In genomic region chr5:158883502-158883901, GRCh38 we compare ENCODE assay signal across 21 cellular contexts.
"Had no signal": no experiment of that assay in that cellular context is flagged by ENCODE, and none has a peak within 500 bp of the region (broad histone marks: within the 10 kb centered on the region; RNA-seq: fewer than 3 reads in every experiment).

No MANE protein-coding gene starts in this region.

- H3K27me3 ChIP-seq: heart left ventricle, right lobe of liver, thyroid gland had no signal

- H3K9me3 ChIP-seq: heart left ventricle, mucosa of descending colon, right lobe of liver, thyroid gland had no signal

- H3K4me1 Mint-ChIP-seq: activated CD4-positive, alpha-beta T cell treated with anti-CD3 and anti-CD28 coated beads, Interleukin-2, amount 10 ng/mL, durations not matched to agents 7 days and 5 days had no signal

- H3K27me3 Mint-ChIP-seq: activated CD4-positive, alpha-beta T cell treated with anti-CD3 and anti-CD28 coated beads, Interleukin-2, amount 10 ng/mL, durations not matched to agents 7 days and 5 days; activated CD8-positive, alpha-beta T cell treated with anti-CD3 and anti-CD28 coated beads for 36 hours; activated naive CD4-positive, alpha-beta T cell treated with anti-CD3 and anti-CD28 coated beads, Interleukin-2, amount 10 ng/mL, durations not matched to agents 7 days and 5 days had no signal

- H3K36me3 ChIP-seq: heart left ventricle, right lobe of liver, thyroid gland had no signal

- H3K9ac ChIP-seq: parathyroid adenoma had no signal

- DNase-seq: activated CD4-positive, alpha-beta T cell treated with anti-CD3 and anti-CD28 coated beads, Interleukin-2, amount 10 ng/mL, durations not matched to agents 7 days and 5 days; activated CD4-positive, CD25-positive, alpha-beta regulatory T cell treated with anti-CD3 and anti-CD28 coated beads, Interleukin-2, amount 50 U/mL, for 72 hours; activated CD8-positive, alpha-beta memory T cell treated with anti-CD3 and anti-CD28 coated beads, Interleukin-2, amount 10 ng/mL, durations not matched to agents 7 days and 5 days; activated CD8-positive, alpha-beta T cell treated with anti-CD3 and anti-CD28 coated beads for 36 hours; activated effector memory CD4-positive, alpha-beta T cell treated with anti-CD3 and anti-CD28 coated beads, Interleukin-2, amount 50 U/mL, for 16 hours; activated naive CD4-positive, alpha-beta T cell treated with anti-CD3 and anti-CD28 coated beads, Interleukin-2, amount 10 ng/mL, durations not matched to agents 7 days and 5 days; activated T-cell treated with anti-CD3 and anti-CD28 coated beads for 4 hours; amygdala; cortex of kidney; heart left ventricle; mesenchymal stem cell; mucosa of descending colon; nucleus accumbens; right lobe of liver; stimulated activated CD4-positive, alpha-beta T cell treated with anti-CD3 and anti-CD28 coated beads, Interleukin-4, amount 100 ng/mL, for 1 hour; stimulated activated naive CD8-positive, alpha-beta T cell treated with anti-CD3 and anti-CD28 coated beads, Interleukin-15, Interleukin-2, amounts not matched to agents 100 U/mL and 50 U/mL, for 24 hours; substantia nigra; thyroid gland had no signal

- H2AFZ ChIP-seq: parathyroid adenoma had no signal

- ATAC-seq: activated CD8-positive, alpha-beta memory T cell treated with anti-CD3 and anti-CD28 coated beads, Interleukin-2, amount 10 ng/mL, durations not matched to agents 7 days and 5 days; activated CD8-positive, alpha-beta T cell treated with anti-CD3 and anti-CD28 coated beads for 36 hours; mucosa of descending colon; right lobe of liver; stimulated activated naive CD8-positive, alpha-beta T cell treated with anti-CD3 and anti-CD28 coated beads, Interleukin-15, Interleukin-2, amounts not matched to agents 100 U/mL and 50 U/mL, for 24 hours had no signal

- H3K27ac Mint-ChIP-seq: activated CD4-positive, alpha-beta T cell treated with anti-CD3 and anti-CD28 coated beads, Interleukin-2, amount 10 ng/mL, durations not matched to agents 7 days and 5 days; activated CD8-positive, alpha-beta memory T cell treated with anti-CD3 and anti-CD28 coated beads, Interleukin-2, amount 10 ng/mL, durations not matched to agents 7 days and 5 days; activated CD8-positive, alpha-beta T cell treated with anti-CD3 and anti-CD28 coated beads for 36 hours; activated naive CD4-positive, alpha-beta T cell treated with anti-CD3 and anti-CD28 coated beads, Interleukin-2, amount 10 ng/mL, durations not matched to agents 7 days and 5 days had no signal

- H3K79me2 ChIP-seq: parathyroid adenoma had no signal

- H3K4me3 Mint-ChIP-seq: activated CD4-positive, alpha-beta T cell treated with anti-CD3 and anti-CD28 coated beads, Interleukin-2, amount 10 ng/mL, durations not matched to agents 7 days and 5 days; activated CD8-positive, alpha-beta memory T cell treated with anti-CD3 and anti-CD28 coated beads, Interleukin-2, amount 10 ng/mL, durations not matched to agents 7 days and 5 days; activated CD8-positive, alpha-beta T cell treated with anti-CD3 and anti-CD28 coated beads for 36 hours; activated naive CD4-positive, alpha-beta T cell treated with anti-CD3 and anti-CD28 coated beads, Interleukin-2, amount 10 ng/mL, durations not matched to agents 7 days and 5 days had no signal

- H3K9me3 Mint-ChIP-seq: activated CD4-positive, alpha-beta T cell treated with anti-CD3 and anti-CD28 coated beads, Interleukin-2, amount 10 ng/mL, durations not matched to agents 7 days and 5 days; activated CD8-positive, alpha-beta T cell treated with anti-CD3 and anti-CD28 coated beads for 36 hours; activated naive CD4-positive, alpha-beta T cell treated with anti-CD3 and anti-CD28 coated beads, Interleukin-2, amount 10 ng/mL, durations not matched to agents 7 days and 5 days had no signal

- H3K27ac ChIP-seq: epithelial cell of prostate, heart left ventricle, parathyroid adenoma, right lobe of liver, thyroid gland, VCaP had no signal

- H3K4me3 ChIP-seq: heart left ventricle, mucosa of descending colon, right lobe of liver, thyroid gland had no signal

- H3K36me3 Mint-ChIP-seq: activated CD8-positive, alpha-beta memory T cell treated with anti-CD3 and anti-CD28 coated beads, Interleukin-2, amount 10 ng/mL, durations not matched to agents 7 days and 5 days; activated naive CD4-positive, alpha-beta T cell treated with anti-CD3 and anti-CD28 coated beads, Interleukin-2, amount 10 ng/mL, durations not matched to agents 7 days and 5 days had no signal

- H3K4me1 ChIP-seq: parathyroid adenoma, right lobe of liver, thyroid gland had no signal
